ENCODE assay signal across 8 cellular contexts in the genomic region with DNA sequence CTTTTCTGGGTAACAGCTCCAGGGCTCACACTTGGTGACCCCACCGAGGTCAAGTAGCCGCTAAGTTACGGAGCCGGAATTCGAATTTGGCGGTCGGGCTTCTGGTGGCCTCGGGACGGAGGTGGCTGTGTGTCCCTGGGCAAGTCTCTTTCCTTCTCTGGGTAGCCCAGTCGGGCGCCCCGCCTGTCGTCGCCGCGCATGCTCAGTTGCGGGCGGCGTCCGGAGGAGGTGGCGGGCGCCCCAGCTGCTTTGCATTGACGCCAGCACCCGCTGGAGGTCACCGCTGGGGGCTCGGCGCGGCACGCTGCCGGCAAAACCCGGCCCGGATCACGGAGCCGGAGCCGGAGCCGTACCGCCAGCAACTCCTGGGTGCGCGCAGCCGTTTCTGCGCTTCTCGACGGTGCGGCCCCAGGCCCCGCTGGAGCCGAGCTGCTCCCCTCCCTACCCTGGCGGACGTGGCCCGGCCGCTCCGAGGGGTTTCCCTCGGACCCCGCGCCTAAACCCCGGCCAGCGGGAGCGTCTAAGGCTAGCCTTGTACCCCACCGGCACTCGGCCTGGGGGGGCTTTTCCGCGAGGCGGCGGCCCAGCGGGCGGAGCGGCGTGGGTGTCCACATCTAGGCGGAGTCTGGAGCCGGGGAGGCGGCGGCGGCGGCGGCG. TPM values are rescaled to one million over a fixed set of nuclear protein-coding genes. Genes with fewer than 3 reads are reported as not detected.
DNase-seq lines count a peak whose midpoint lies in the region; ATAC-seq and TF ChIP-seq lines count a peak whose summit lies in the region.

No MANE protein-coding gene starts in this region.

- H3K27me3 ChIP-seq in SU-DHL-6 (ENCODE audit: low read length) (no peaks in the 10 kb centered on the region), adrenal gland (no peaks in the 10 kb centered on the region), prostate gland (replicated peaks; ENCODE audit: insufficient read depth) (no peaks in the 10 kb centered on the region)

- H3K27ac ChIP-seq in SU-DHL-6 (ENCODE audit: low read depth, low read length) (peak overlapping the region; percentile 70), adrenal gland (peak overlapping the region; percentile 87 to 97 (median 91)), prostate gland (peak overlapping the region; percentile 95 to 96), urinary bladder (ENCODE audit: low read depth) (peak overlapping the region; percentile 92)

- H3K9me3 ChIP-seq in SU-DHL-6 (ENCODE audit: insufficient read depth, low read length) (no peaks in the 10 kb centered on the region), adrenal gland (replicated peaks in 1 of 3) (no peaks in the 10 kb centered on the region), prostate gland (no peaks in the 10 kb centered on the region)

- H3K4me2 ChIP-seq in SU-DHL-6 (ENCODE audit: low read depth, low read length, poor library complexity, severe bottlenecking), result peak overlapping the region; percentile 60

- no peaks in the 10 kb centered on the region for H3K9me2 ChIP-seq in SU-DHL-6 (replicated peaks; ENCODE audit: insufficient read depth, low read length)

- H2AFZ ChIP-seq in SU-DHL-6 (ENCODE audit: low read depth, low read length, severe bottlenecking), result peak overlapping the region; percentile 97

- peaks cover 9% of the 10 kb centered on the region for H3F3A ChIP-seq in SU-DHL-6 (ENCODE audit: insufficient read depth)

- peaks cover 11 to 49% of the 10 kb centered on the region in 2 donors for H3K4me1 ChIP-seq in adrenal gland (replicated peaks in 1 of 2)
- no peaks in the 10 kb centered on the region for H3K4me1 ChIP-seq in prostate gland (replicated peaks)
- H3K4me1 ChIP-seq in urinary bladder (ENCODE audit: insufficient read depth), result no peaks in the 10 kb centered on the region

- no peaks in the 10 kb centered on the region for H4K20me1 ChIP-seq in SU-DHL-6 (ENCODE audit: low read depth, low read length)

- H3K79me2 ChIP-seq in SU-DHL-6 (ENCODE audit: insufficient read depth, low read length), result no peaks in the 10 kb centered on the region

- H3K36me3 ChIP-seq in SU-DHL-6 (ENCODE audit: low read length) (no peaks in the 10 kb centered on the region), adrenal gland (replicated peaks in 1 of 2) (no peaks in the 10 kb centered on the region), prostate gland (no peaks in the 10 kb centered on the region), urinary bladder (ENCODE audit: insufficient read depth) (no peaks in the 10 kb centered on the region)

- TF ChIP-seq CTCF in GM12874 (IDR thresholded peaks at IDR 0.05; ENCODE audit: insufficient read depth, low read depth, low read length) (0 out of 2 replicates have a peak, but pooled peaks have one; percentile 13), SU-DHL-6 (IDR thresholded peaks at IDR 0.05; ENCODE audit: insufficient read depth, low read length, poor library complexity, severe bottlenecking) (no peak), adrenal gland (IDR thresholded peaks at IDR 0.05) (peak in 4 of 6 experiments; percentile 17 to 77 (median 49)), prostate gland (IDR thresholded peaks at IDR 0.05) (peak in 3 of 4 experiments; percentile 27 to 76 (median 63))

- H3K9ac ChIP-seq in SU-DHL-6 (ENCODE audit: low read length), result peak overlapping the region; percentile 64

- WGBS in adrenal gland, 4 donors, result 0 to 1% (median 0%) methylated on average over 27 to 75 of the region's 75 CpGs; no CpG with 5 or more reads in 1 of the 4 donors
- WGBS in prostate gland, result 0% methylated on average over 32 of the region's 75 CpGs
- under 1% methylated on average over 75 of the region's 75 CpGs for WGBS in urinary bladder

- TF ChIP-seq POLR2A in adrenal gland (IDR thresholded peaks at IDR 0.05) (peak; percentile 76 to 95), prostate gland (IDR thresholded peaks at IDR 0.05) (peak; percentile 78)

- intact Hi-C loops in adrenal gland (cut with DNase I), result no loop called here
- intact Hi-C loops in left ventricle myocardium superior (cut with micrococcal nuclease), result no loop called here
- intact Hi-C loops in prostate gland (cut with DNase I), result no loop called here

- DNase-seq in NCI-H1105 treated with DMSO at 0.1 percent for 48 hours (lab: John Stamatoyannopoulos, UW), result peak; percentile 79
- DNase-seq in adrenal gland, result peak; percentile 95 to 97 (median 95)
- DNase-seq in left ventricle myocardium superior, result peak; percentile 97
- peak; percentile 90 for DNase-seq in prostate gland (ENCODE audit: low spot score)

- ATAC-seq in HG02678 (IDR thresholded peaks at IDR 0.05; ENCODE audit: unreplicated experiment), result peak; percentile 62
- ATAC-seq in left ventricle myocardium superior, result peak; percentile 93

- peak overlapping the region; percentile 92 for H3K4me3 ChIP-seq in SU-DHL-6 (ENCODE audit: insufficient read depth, low read length, poor library complexity, severe bottlenecking)
- H3K4me3 ChIP-seq in adrenal gland, result peak overlapping the region; percentile 88 to 97 (median 94)
- H3K4me3 ChIP-seq in prostate gland, result peak overlapping the region; percentile 86 to 96
- peak overlapping the region; percentile 96 for H3K4me3 ChIP-seq in urinary bladder (ENCODE audit: low read depth, low read length)

RNA-seq across cellular contexts. Expression of a gene that starts 0.5 kb away (rescaled TPM):
- total RNA-seq in adrenal gland, result 10 to 100 TPM; 47.3 to 92.7 (median 60.1) TPM
- 100 to 1,000 TPM in 1 of 3 donors, 10 to 100 TPM in 2; 83.9 to 123 (median 85.5) TPM for polyA plus RNA-seq in adrenal gland
- total RNA-seq in left ventricle myocardium superior, result 14.9 TPM
- total RNA-seq in prostate gland, result 10 to 100 TPM; 28.3 to 52.7 TPM
- 82.3 TPM for total RNA-seq in urinary bladder
- polyA plus RNA-seq in urinary bladder, result 17.6 TPM

Comparison
In these comparisons a context has a peak if more than half of its experiments do, and no peak if none do; other contexts are left out.
1. Peak in every context shown above with its lines: DNase-seq, ATAC-seq, H3K4me3 ChIP-seq and H3K27ac ChIP-seq.